ENCODE assay signal across 16 cellular contexts in the genomic region with DNA sequence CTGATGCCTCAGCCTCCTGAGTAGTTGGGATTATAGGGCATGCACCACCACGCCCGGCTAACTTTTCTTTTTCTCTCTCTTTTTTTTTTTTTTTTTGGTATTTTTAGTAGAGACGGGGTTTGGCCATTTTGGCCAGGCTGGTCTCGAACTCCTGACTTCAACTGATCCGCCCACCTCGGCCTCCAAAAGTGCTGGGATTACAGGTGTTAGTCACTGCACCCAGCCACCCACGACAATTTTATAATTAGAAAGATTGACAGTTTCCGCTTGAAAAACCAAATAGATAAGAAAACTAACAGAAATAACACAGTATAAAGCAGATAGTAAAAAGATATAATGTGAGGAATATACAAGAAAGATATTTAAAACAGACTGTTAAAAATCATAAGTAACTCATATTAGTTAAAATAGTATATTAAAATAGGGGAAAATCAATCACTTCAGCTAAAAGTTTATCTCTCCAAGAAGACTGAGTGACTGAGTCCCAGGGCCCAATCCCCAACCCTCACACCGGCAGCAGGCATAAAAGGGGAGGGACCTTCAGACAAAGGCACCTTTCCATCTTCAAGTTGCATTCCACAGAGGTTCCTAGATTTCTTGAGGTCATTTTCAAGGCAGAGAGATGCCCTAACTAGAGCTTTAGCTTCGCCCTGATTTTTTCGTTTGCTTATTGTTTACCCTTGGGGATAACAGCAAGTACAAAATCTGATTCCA. TPM values are rescaled to one million over a fixed set of nuclear protein-coding genes. Genes with fewer than 3 reads are reported as not detected.
DNase-seq lines count a peak whose midpoint lies in the region; ATAC-seq, FAIRE-seq and TF ChIP-seq lines count a peak whose summit lies in the region.
"Had no signal": no experiment of that assay in that cellular context is flagged by ENCODE, and none has a peak within 500 bp of the region (broad histone marks: within the 10 kb centered on the region; RNA-seq: fewer than 3 reads in every experiment).

No MANE protein-coding gene starts in this region.

- H3F3A ChIP-seq in OCI-LY1 (ENCODE audit: insufficient read depth, low read length): 0 out of 2 replicates have a peak, but pooled peaks cover 7% of the 10 kb centered on the region

- H3K9me2 ChIP-seq in OCI-LY1 (ENCODE audit: low read depth, low read length): no peaks in the 10 kb centered on the region

- H3K79me1 ChIP-seq in H1 (ENCODE audit: low read depth, low read length): no peaks in the 10 kb centered on the region

- no peak overlapping the region for H2BK15ac ChIP-seq in H1 (ENCODE audit: low read length)

- H3K9me3 Mint-ChIP-seq in stimulated activated naive B cell treated with anti-CD40 and anti-IgM and Interleukin-4, amounts not matched to agents 10 μg/mL and 1 μg/mL and 100 μg/mL, for 72 hours: peaks cover 0 to 4% of the 10 kb centered on the region in 2 donors
- H3K9me3 Mint-ChIP-seq: HFFc6, WTC11 had no signal

- H3K79me2 ChIP-seq in OCI-LY1 (ENCODE audit: insufficient read depth, low read length) (peaks cover 28% of the 10 kb centered on the region), H1 (ENCODE audit: control insufficient read depth in 1 of 2, insufficient read depth in 2 of 2, low read length in 2 of 2) (no peaks in the 10 kb centered on the region)

- H3K27ac Mint-ChIP-seq in stimulated activated naive B cell treated with anti-CD40 and anti-IgM and Interleukin-4, amounts not matched to agents 10 μg/mL and 1 μg/mL and 100 μg/mL, for 72 hours: peak overlapping the region; percentile 94
- H3K27ac Mint-ChIP-seq: HFFc6 had no signal

- no peak overlapping the region for H3K18ac ChIP-seq in H1 (ENCODE audit: extremely low read depth, low read length)

- no peak overlapping the region for H4K91ac ChIP-seq in H1 (replicated peaks; ENCODE audit: insufficient read length, low read length)

- WGBS in heart right ventricle, 2 donors: 76 to 83% methylated on average over 11 of the region's 11 CpGs
- WGBS in H1 (ENCODE audit: extremely low coverage in 1 of 2, insufficient coverage in 1 of 2, insufficient read length in 1 of 2, insufficient replicate concordance in 2 of 2, low coverage in 1 of 2, low lambda C conversion rate in 2 of 2, missing lambda C conversion rate in 1 of 2), 2 experiments: 88% methylated on average over 7 of the region's 11 CpGs; no CpG with 5 or more reads in 1 of the 2 experiments

- TF ChIP-seq EP300 in H1 (IDR thresholded peaks at IDR 0.05; ENCODE audit: borderline replicate concordance in 1 of 2, low read depth in 2 of 2, low read length in 2 of 2): no peak

- TF ChIP-seq POLR2A in H1 (IDR thresholded peaks at IDR 0.05; ENCODE audit: control extremely low read depth in 1 of 2, low read depth in 2 of 2, low read length in 2 of 2): no peak

- H3K4me3 ChIP-seq in heart right ventricle: no peak overlapping the region
- peak overlapping the region; percentile 91 for H3K4me3 ChIP-seq in OCI-LY1 (ENCODE audit: low read depth, low read length, poor library complexity, severe bottlenecking)
- no peak overlapping the region for H3K4me3 ChIP-seq in H1 (ENCODE audit: extremely low read depth in 1 of 4, insufficient read depth in 2 of 4, low read depth in 3 of 4, low read length in 4 of 4)

- H2BK120ac ChIP-seq in H1 (replicated peaks; ENCODE audit: low read depth, low read length): no peak overlapping the region

- H3K23me2 ChIP-seq in H1 (ENCODE audit: low read depth, low read length): peaks cover 5% of the 10 kb centered on the region; the same call in 1 of the 2 replicates

- H4K20me1 ChIP-seq in OCI-LY1 (ENCODE audit: insufficient read depth, low read length) (no peaks in the 10 kb centered on the region), H1 (replicated peaks in 1 of 2; ENCODE audit: control insufficient read depth in 1 of 2, insufficient read depth in 2 of 2, low read length in 2 of 2) (no peaks in the 10 kb centered on the region)

- H3K27ac ChIP-seq in heart right ventricle (peak overlapping the region in 9 of 10 donors; percentile 98 to 100 (median 99)), OCI-LY1 (ENCODE audit: low read depth, low read length, poor library complexity, severe bottlenecking) (peak overlapping the region; percentile 89), H1 (ENCODE audit: low read depth, low read length) (no peak overlapping the region)

- TF ChIP-seq CTCF in heart right ventricle (IDR thresholded peaks at IDR 0.05): no peak
- no peak for TF ChIP-seq CTCF in OCI-LY1 (IDR thresholded peaks at IDR 0.05; ENCODE audit: low read length)
- no peak for TF ChIP-seq CTCF in H1 (IDR thresholded peaks at IDR 0.05; ENCODE audit: control extremely low read depth in 1 of 3, insufficient read depth in 1 of 3, low read depth in 1 of 3, low read length in 3 of 3)

- H3K9ac ChIP-seq in OCI-LY1 (ENCODE audit: low read length): peak overlapping the region; percentile 40
- no peak overlapping the region for H3K9ac ChIP-seq in H1 (replicated peaks in 1 of 4; ENCODE audit: extremely low read depth in 1 of 4, low read depth in 3 of 4, low read length in 3 of 4)

- H3K9me3 ChIP-seq in heart right ventricle (no peaks in the 10 kb centered on the region), OCI-LY1 (ENCODE audit: low read length) (no peaks in the 10 kb centered on the region), H1 (ENCODE audit: insufficient read depth in 2 of 2, low read depth in 1 of 2, low read length in 1 of 2) (no peaks in the 10 kb centered on the region)
- H3K9me3 ChIP-seq: pancreas had no signal

- peaks cover 15 to 21% of the 10 kb centered on the region in 2 donors for H3K36me3 Mint-ChIP-seq in stimulated activated naive B cell treated with anti-CD40 and anti-IgM and Interleukin-4, amounts not matched to agents 10 μg/mL and 1 μg/mL and 100 μg/mL, for 72 hours
- H3K36me3 Mint-ChIP-seq: WTC11 had no signal

- CTCF ChIA-PET in H1 (lab: Charles Lee; ENCODE audit: partially characterized antibody): interaction anchor here (0.6 kb wide), 1 partner anchor 21 kb away, joined by 3 read pairs; no protein-coding TSS in a partner anchor

- no peak overlapping the region for H3K23ac ChIP-seq in H1 (ENCODE audit: insufficient read length)

- H3K27me3 ChIP-seq in heart right ventricle (no peaks in the 10 kb centered on the region), OCI-LY1 (ENCODE audit: insufficient read depth, low read length) (no peaks in the 10 kb centered on the region), H1 (replicated peaks in 1 of 4; ENCODE audit: control insufficient read depth in 3 of 4, extremely low read depth in 1 of 4, insufficient read depth in 3 of 4, low read length in 3 of 4) (no peaks in the 10 kb centered on the region; a peak in 1 of 7 replicates)
- H3K27me3 ChIP-seq: pancreas had no signal

- no peak for DNase-seq in heart right ventricle
- no peak for DNase-seq in Right ventricle myocardium superior
- DNase-seq in H1 (ENCODE audit: low read depth in 1 of 2, low spot score in 2 of 2): no peak
- DNase-seq in stimulated activated naive B cell treated with anti-CD40 and anti-IgM and Interleukin-4, amounts not matched to agents 10 μg/mL and 1 μg/mL and 100 μg/mL, for 72 hours: no peak
- DNase-seq in stimulated activated CD4-positive, alpha-beta T cell treated with anti-CD3 and anti-CD28 coated beads, Interleukin-4, amount 100 ng/mL, for 4 hours: no peak
- DNase-seq in NCI-H1092 treated with DMSO at 0.1 percent for 48 hours (lab: John Stamatoyannopoulos, UW): no peak
- DNase-seq: EL; HFFc6; hippocampal formation; NCI-H1436 treated with DMSO at 0.1 percent for 48 hours; pancreas; stimulated activated CD4-positive, alpha-beta T cell treated with anti-CD3 and anti-CD28 coated beads, Interleukin-1b, Interleukin-23, amount 100 ng/mL, for 48 hours had no signal

- H2BK5ac ChIP-seq in H1 (ENCODE audit: low read depth, low read length): no peak overlapping the region

- no peak for TF ChIP-seq RAD21 in H1 (IDR thresholded peaks at IDR 0.05 in 1 of 2, conservative IDR thresholded peaks at IDR 0.05 in 1 of 2; ENCODE audit: low read depth in 2 of 2, low read length in 2 of 2)

- FAIRE-seq in H1 (lab: Jason Lieb, UNC): no peak
- FAIRE-seq: pancreas had no signal

- peaks cover 11 to 36% (median 31%) of the 10 kb centered on the region in 9 donors for H3K4me1 ChIP-seq in heart right ventricle
- H3K4me1 ChIP-seq in OCI-LY1 (ENCODE audit: insufficient read depth, low read length, severe bottlenecking): peaks cover 57% of the 10 kb centered on the region
- H3K4me1 ChIP-seq in H1 (replicated peaks in 1 of 4; ENCODE audit: control insufficient read depth in 3 of 4, insufficient read depth in 4 of 4, low read length in 3 of 4): peaks cover 0 to 6% (median 0%) of the 10 kb centered on the region in 4 experiments; a peak in 2 of 7 replicates

- no peak overlapping the region for H3K4ac ChIP-seq in H1 (replicated peaks; ENCODE audit: insufficient read length, low read depth, low read length)

- ATAC-seq in heart right ventricle (no peak), Right ventricle myocardium superior (ENCODE audit: poor library complexity) (no peak), GM18861 (IDR thresholded peaks at IDR 0.05; ENCODE audit: unreplicated experiment) (no peak)
- no peak for ATAC-seq in stimulated activated naive B cell treated with anti-CD40 and anti-IgM and Interleukin-4, amounts not matched to agents 10 μg/mL and 1 μg/mL and 100 μg/mL, for 72 hours (replicated peaks)
- ATAC-seq: pancreas had no signal

- H3K36me3 ChIP-seq in heart right ventricle: peaks cover 0 to 11% (median 2%) of the 10 kb centered on the region in 9 donors
- peaks cover 12% of the 10 kb centered on the region for H3K36me3 ChIP-seq in OCI-LY1 (ENCODE audit: insufficient read depth, low read length)
- no peaks in the 10 kb centered on the region for H3K36me3 ChIP-seq in H1 (ENCODE audit: control insufficient read depth in 2 of 4, insufficient read depth in 4 of 4, low read length in 3 of 4)

- no peaks in the 10 kb centered on the region for H3K27me3 Mint-ChIP-seq in stimulated activated naive B cell treated with anti-CD40 and anti-IgM and Interleukin-4, amounts not matched to agents 10 μg/mL and 1 μg/mL and 100 μg/mL, for 72 hours

- peaks cover 40 to 68% of the 10 kb centered on the region in 2 donors for H3K4me1 Mint-ChIP-seq in stimulated activated naive B cell treated with anti-CD40 and anti-IgM and Interleukin-4, amounts not matched to agents 10 μg/mL and 1 μg/mL and 100 μg/mL, for 72 hours

- peak overlapping the region in 1 of 2 donors; percentile 8 for H3K4me3 Mint-ChIP-seq in stimulated activated naive B cell treated with anti-CD40 and anti-IgM and Interleukin-4, amounts not matched to agents 10 μg/mL and 1 μg/mL and 100 μg/mL, for 72 hours

- no peak overlapping the region for H4K8ac ChIP-seq in H1 (ENCODE audit: extremely low read depth, insufficient read depth, low read length)

- H3K56ac ChIP-seq in H1 (replicated peaks; ENCODE audit: insufficient read length, low read depth, low read length): no peak overlapping the region

- H2BK20ac ChIP-seq in H1 (ENCODE audit: low read length): no peak overlapping the region

- H3K4me2 ChIP-seq in OCI-LY1 (ENCODE audit: low read length): peak overlapping the region; percentile 87
- H3K4me2 ChIP-seq in H1 (ENCODE audit: insufficient read depth in 1 of 2, low read depth in 2 of 2, low read length in 2 of 2): peak overlapping the region in 1 of 2 experiments; percentile 88; a peak in 2 of 4 replicates

- H3K14ac ChIP-seq in H1 (ENCODE audit: insufficient read length): no peak overlapping the region

- POLR2A ChIA-PET in H1 (lab: Charles Lee; ENCODE audit: partially characterized antibody): interaction anchor here (1.6 kb wide), 1 partner anchor 204 kb away, joined by 3 read pairs; a partner anchor contains a TSS

- intact Hi-C loops in heart right ventricle (cut with DNase I): loop anchor here in 4 of 10 donors (5.0 to 10.0 kb wide), 4 partner anchors 53 to 266 kb away; a partner anchor contains a TSS
- intact Hi-C loops in Right ventricle myocardium superior (cut with DNase I): no loop called here

- no peak overlapping the region for H4K5ac ChIP-seq in H1 (ENCODE audit: insufficient read length, low read depth, low read length)

- H2AFZ ChIP-seq in OCI-LY1 (ENCODE audit: low read length) (peak overlapping the region; percentile 95), H1 (ENCODE audit: low read length) (peak overlapping the region; percentile 98)

- H2BK12ac ChIP-seq in H1 (ENCODE audit: low read depth, low read length): peak overlapping the region; percentile 75; the same call in 1 of the 2 replicates

- H2AK5ac ChIP-seq in H1 (ENCODE audit: low read depth, low read length): no peak overlapping the region

RNA-seq across cellular contexts. Expression of a gene that starts 1.4 kb away (rescaled TPM):
- total RNA-seq in heart right ventricle: 1 to 10 TPM; 5.4 to 8.1 (median 6.8) TPM
- 1 to 10 TPM; 3.2 to 3.9 TPM for polyA plus RNA-seq in heart right ventricle
- total RNA-seq in Right ventricle myocardium superior: 5.8 TPM
- total RNA-seq in H1 (2021; fragmentation: NEBNext Ultra II Directional; extraction: Animal tissue kit (Norgen Biotek cat#: 25700)): 3.0 and 3.3 TPM in 2 replicates
- polyA plus RNA-seq in H1 (2011; rRNA removed): 1.1 and 1.3 TPM in 2 replicates
- polyA plus RNA-seq in H1 (2011; cell fraction: cytosol; rRNA removed): 1.1 TPM
- polyA plus RNA-seq in H1 (2011; cell fraction: nucleus; rRNA removed): 1.7 TPM
- 1.1 to 1.5 TPM (median 1.5 TPM) in 4 replicates for polyA plus RNA-seq in H1 (2012, experiment 1 of 2)
- 0.47 TPM for polyA plus RNA-seq in H1 (2012, experiment 2 of 2)
- polyA plus RNA-seq in H1 (2013, experiment 1 of 2): 3.2 TPM
- polyA plus RNA-seq in H1 (2013, experiment 2 of 2): 3.4 TPM
- polyA minus RNA-seq in H1 (2011; rRNA and poly(A)+ RNA removed): 0.22 and 0.44 TPM in 2 replicates
- 0.59 TPM for polyA minus RNA-seq in H1 (2011; cell fraction: cytosol; rRNA and poly(A)+ RNA removed)
- polyA minus RNA-seq in H1 (2011; cell fraction: nucleus; rRNA and poly(A)+ RNA removed): 0.90 TPM

RNA-seq across cellular contexts. Expression of a gene that starts 2.2 kb away (rescaled TPM):
- 100 to 1,000 TPM in 3 of 10 donors, 10 to 100 TPM in 7; 50.3 to 142 (median 88.8) TPM for total RNA-seq in heart right ventricle
- polyA plus RNA-seq in heart right ventricle: 10 to 100 TPM in 1 of 2 donors, 1 to 10 TPM in 1; 1.7 to 24.9 TPM
- total RNA-seq in Right ventricle myocardium superior: 146 TPM
- not detected in 2 replicates for total RNA-seq in H1 (2021; fragmentation: NEBNext Ultra II Directional; extraction: Animal tissue kit (Norgen Biotek cat#: 25700))
- polyA plus RNA-seq in H1 (2011; rRNA removed): 0.02 TPM in 2 replicates
- polyA plus RNA-seq in H1 (2011; cell fraction: cytosol; rRNA removed): 0.03 TPM
- 0.01 TPM for polyA plus RNA-seq in H1 (2011; cell fraction: nucleus; rRNA removed)
- polyA plus RNA-seq in H1 (2012, experiment 1 of 2): 0.08 to 0.10 TPM in 2 of 4 replicates, not detected in the others
- not detected for polyA plus RNA-seq in H1 (2012, experiment 2 of 2)
- polyA plus RNA-seq in H1 (2013, experiment 1 of 2): 0.02 TPM
- polyA plus RNA-seq in H1 (2013, experiment 2 of 2): 0.02 TPM
- 0.03 TPM in 1 of 2 replicates, not detected in the other for polyA minus RNA-seq in H1 (2011; rRNA and poly(A)+ RNA removed)
- not detected for polyA minus RNA-seq in H1 (2011; cell fraction: cytosol; rRNA and poly(A)+ RNA removed)
- not detected for polyA minus RNA-seq in H1 (2011; cell fraction: nucleus; rRNA and poly(A)+ RNA removed)
- total RNA-seq: HFFc6, lung microvascular endothelial cell, WTC11 had no signal

Comparison
In these comparisons a context has a peak if more than half of its experiments do, and no peak if none do; other contexts are left out.
1. RNA of a gene that starts 2.2 kb away (total RNA-seq): 146 TPM in Right ventricle myocardium superior (single experiment) and 50.3 to 142 TPM in heart right ventricle; not detected in H1; every median in the first group is over 10 times any median in the second.